Comparison of ENCODE assay signal across 18 cellular contexts in the genomic region with DNA sequence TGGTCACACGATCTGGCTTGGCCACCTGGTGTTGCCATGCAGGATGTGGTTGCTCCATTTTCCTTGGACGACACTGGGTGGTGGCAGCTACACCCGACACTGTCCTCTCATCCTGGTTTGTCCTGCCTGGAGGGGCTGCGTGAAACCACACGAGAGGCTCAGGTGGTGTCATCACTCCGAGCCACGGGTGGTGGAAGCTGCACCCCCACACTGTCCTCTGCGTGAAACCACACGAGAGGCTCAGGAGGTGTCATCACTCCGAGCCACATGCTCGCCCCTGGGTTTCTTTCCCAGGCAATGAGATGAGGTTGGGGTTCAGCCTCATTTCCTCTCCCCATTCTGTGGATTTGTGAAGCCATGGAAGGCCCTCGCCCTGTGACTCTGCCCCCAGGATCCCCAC. TPM values are rescaled to one million over a fixed set of nuclear protein-coding genes. Genes with fewer than 3 reads are reported as not detected.
DNase-seq lines count a peak whose midpoint lies in the region; ATAC-seq, FAIRE-seq and TF ChIP-seq lines count a peak whose summit lies in the region.
"Had no signal": no experiment of that assay in that cellular context is flagged by ENCODE, and none has a peak within 500 bp of the region (broad histone marks: within the 10 kb centered on the region; RNA-seq: fewer than 3 reads in every experiment).

No MANE protein-coding gene starts in this region.

- peak overlapping the region in 3 of 11 experiments; percentile 17 to 57 (median 30); a peak in 3 of 22 replicates for H3K27ac ChIP-seq in BLaER1 treated with 17β-estradiol and CSF1 and Interleukin-3, amounts not matched to agents 10 nM and 100 nM
- no peak overlapping the region for H3K27ac ChIP-seq in H1 (ENCODE audit: low read depth, low read length)
- H3K27ac ChIP-seq in neuronal stem cell (replicated peaks; ENCODE audit: low read length): no peak overlapping the region

- no peak overlapping the region for H2AK5ac ChIP-seq in H1 (ENCODE audit: low read depth, low read length)
- H2AK5ac ChIP-seq in neuronal stem cell (ENCODE audit: low read depth, low read length): no peak overlapping the region

- peak overlapping the region in 9 of 11 experiments; percentile 45 to 88 (median 79); a peak in 17 of 22 replicates for H3K4me2 ChIP-seq in BLaER1 treated with 17β-estradiol and CSF1 and Interleukin-3, amounts not matched to agents 10 nM and 100 nM
- H3K4me2 ChIP-seq in H1 (ENCODE audit: insufficient read depth in 1 of 2, low read depth in 2 of 2, low read length in 2 of 2) (no peak overlapping the region), neuronal stem cell (ENCODE audit: insufficient read depth, low read length, poor library complexity, severe bottlenecking) (no peak overlapping the region)

- H3K36me3 ChIP-seq in BLaER1 treated with 17β-estradiol and CSF1 and Interleukin-3, amounts not matched to agents 10 nM and 100 nM: peaks cover 19 to 34% (median 25%) of the 10 kb centered on the region in 11 experiments
- H3K36me3 ChIP-seq in H1 (ENCODE audit: control insufficient read depth in 2 of 4, insufficient read depth in 4 of 4, low read length in 3 of 4) (peaks cover 0 to 25% (median 16%) of the 10 kb centered on the region in 4 experiments; a peak in 5 of 8 replicates), neuronal stem cell (replicated peaks in 1 of 2; ENCODE audit: control insufficient read depth in 2 of 2, insufficient read depth in 2 of 2, low read length in 2 of 2) (peaks cover 31 to 35% of the 10 kb centered on the region in 2 donors)

- peak overlapping the region in 1 of 11 experiments; percentile 42; a peak in 1 of 22 replicates for H3K9ac ChIP-seq in BLaER1 treated with 17β-estradiol and CSF1 and Interleukin-3, amounts not matched to agents 10 nM and 100 nM
- no peak overlapping the region for H3K9ac ChIP-seq in H1 (replicated peaks in 1 of 4; ENCODE audit: extremely low read depth in 1 of 4, low read depth in 3 of 4, low read length in 3 of 4)
- H3K9ac ChIP-seq in neuronal stem cell (ENCODE audit: low read depth, low read length, poor library complexity): peak overlapping the region; percentile 54

- no peak overlapping the region for H2BK20ac ChIP-seq in H1 (ENCODE audit: low read length)

- TF ChIP-seq EP300 in H1 (IDR thresholded peaks at IDR 0.05; ENCODE audit: borderline replicate concordance in 1 of 2, low read depth in 2 of 2, low read length in 2 of 2): no peak

- CTCF ChIA-PET in H1 (lab: Charles Lee; ENCODE audit: partially characterized antibody): interaction anchor here (0.9 to 3.5 kb wide), 4 partner anchors 24 to 53 kb away, joined by 3 to 20 read pairs (median 9); no protein-coding TSS in a partner anchor

- no peak overlapping the region for H3K23ac ChIP-seq in H1 (ENCODE audit: insufficient read length)
- H3K23ac ChIP-seq in neuronal stem cell (ENCODE audit: low read depth, low read length, poor library complexity): no peak overlapping the region

- no peak overlapping the region for H3K14ac ChIP-seq in H1 (ENCODE audit: insufficient read length)
- H3K14ac ChIP-seq in neuronal stem cell (ENCODE audit: low read length): no peak overlapping the region

- no peak overlapping the region for H3K56ac ChIP-seq in H1 (replicated peaks; ENCODE audit: insufficient read length, low read depth, low read length)

- POLR2A ChIA-PET in H1 (lab: Charles Lee; ENCODE audit: partially characterized antibody): interaction anchor here (1.4 kb wide), 1 partner anchor 14 kb away, joined by 5 read pairs; no protein-coding TSS in a partner anchor

- TF ChIP-seq CTCF in H1 (IDR thresholded peaks at IDR 0.05; ENCODE audit: control extremely low read depth in 1 of 3, insufficient read depth in 1 of 3, low read depth in 1 of 3, low read length in 3 of 3): no peak

- H3K79me2 ChIP-seq in H1 (ENCODE audit: control insufficient read depth in 1 of 2, insufficient read depth in 2 of 2, low read length in 2 of 2): no peaks in the 10 kb centered on the region

- 93% methylated on average over 11 of the region's 12 CpGs; no CpG with 5 or more reads in 1 of the 2 experiments for WGBS in H1 (ENCODE audit: extremely low coverage in 1 of 2, insufficient coverage in 1 of 2, insufficient read length in 1 of 2, insufficient replicate concordance in 2 of 2, low coverage in 1 of 2, low lambda C conversion rate in 2 of 2, missing lambda C conversion rate in 1 of 2), 2 experiments
- no CpG with 5 or more reads among the region's 12 CpGs for WGBS in neuronal stem cell (ENCODE audit: extremely low coverage in 2 of 2, insufficient read length in 2 of 2, insufficient replicate concordance in 1 of 2), 2 donors

- H2BK12ac ChIP-seq in H1 (ENCODE audit: low read depth, low read length) (0 out of 2 replicates have a peak overlapping the region, but pooled peaks have one; percentile 39), neuronal stem cell (ENCODE audit: low read length) (no peak overlapping the region)

- H3K18ac ChIP-seq in H1 (ENCODE audit: extremely low read depth, low read length) (no peak overlapping the region; the same call in 1 of the 2 replicates), neuronal stem cell (ENCODE audit: low read length) (no peak overlapping the region)

- H3K9me3 ChIP-seq in BLaER1 treated with 17β-estradiol and CSF1 and Interleukin-3, amounts not matched to agents 10 nM and 100 nM (replicated peaks in 1 of 11): peaks cover 9 to 23% (median 11%) of the 10 kb centered on the region in 11 experiments
- H3K9me3 ChIP-seq in H1 (ENCODE audit: insufficient read depth in 2 of 2, low read depth in 1 of 2, low read length in 1 of 2) (peaks cover 0 to 3% of the 10 kb centered on the region in 2 experiments; a peak in 1 of 4 replicates), neuronal stem cell (replicated peaks in 1 of 2; ENCODE audit: control insufficient read depth in 2 of 2, insufficient read depth in 1 of 2, low read depth in 1 of 2, low read length in 2 of 2) (peaks cover 5 to 7% of the 10 kb centered on the region in 2 donors)

- H3K4me1 ChIP-seq in BLaER1 treated with 17β-estradiol and CSF1 and Interleukin-3, amounts not matched to agents 10 nM and 100 nM: peaks cover 26 to 73% (median 56%) of the 10 kb centered on the region in 10 experiments
- H3K4me1 ChIP-seq in H1 (replicated peaks in 1 of 4; ENCODE audit: control insufficient read depth in 3 of 4, insufficient read depth in 4 of 4, low read length in 3 of 4) (no peaks in the 10 kb centered on the region), neuronal stem cell (ENCODE audit: control insufficient read depth in 2 of 2, insufficient read depth in 1 of 2, low read depth in 1 of 2, low read length in 2 of 2) (peaks cover 0 to 3% of the 10 kb centered on the region in 2 donors)

- TF ChIP-seq POLR2A in H1 (IDR thresholded peaks at IDR 0.05; ENCODE audit: control extremely low read depth in 1 of 2, low read depth in 2 of 2, low read length in 2 of 2): no peak

- no peak overlapping the region for H2BK5ac ChIP-seq in H1 (ENCODE audit: low read depth, low read length)
- H2BK5ac ChIP-seq in neuronal stem cell (ENCODE audit: low read length): no peak overlapping the region

- DNase-seq in H1 (ENCODE audit: low read depth in 1 of 2, low spot score in 2 of 2) (no peak), neuronal stem cell (ENCODE audit: low spot score) (no peak), left cardiac atrium (no peak), NCI-H1436 treated with DMSO at 0.1 percent for 48 hours (lab: John Stamatoyannopoulos, UW) (no peak), G401 (ENCODE audit: low spot score) (no peak)
- DNase-seq: CD4-positive, alpha-beta T cell; CD8-positive, alpha-beta memory T cell; DMS 273 treated with DMSO at 0.1 percent for 48 hours; DMS79; EL; GF-D8; GOT3; H7; HCEC 1CT had no signal

- no peak overlapping the region for H2BK15ac ChIP-seq in H1 (ENCODE audit: low read length)
- no peak overlapping the region for H2BK15ac ChIP-seq in neuronal stem cell (ENCODE audit: low read length)

- no peak for FAIRE-seq in H1 (lab: Jason Lieb, UNC)
- FAIRE-seq: D721Med, GM12891, GM18507 had no signal

- no peak overlapping the region for H2AFZ ChIP-seq in H1 (ENCODE audit: low read length)
- no peak overlapping the region for H2AFZ ChIP-seq in neuronal stem cell (ENCODE audit: low read length)

- peaks cover 0 to 57% (median 7%) of the 10 kb centered on the region in 11 experiments; a peak in 9 of 22 replicates for H4K20me1 ChIP-seq in BLaER1 treated with 17β-estradiol and CSF1 and Interleukin-3, amounts not matched to agents 10 nM and 100 nM
- H4K20me1 ChIP-seq in H1 (replicated peaks in 1 of 2; ENCODE audit: control insufficient read depth in 1 of 2, insufficient read depth in 2 of 2, low read length in 2 of 2): peaks cover 0 to 10% of the 10 kb centered on the region in 2 experiments

- ATAC-seq in left cardiac atrium: no peak

- peaks cover 16 to 57% (median 34%) of the 10 kb centered on the region in 11 experiments for H3K27me3 ChIP-seq in BLaER1 treated with 17β-estradiol and CSF1 and Interleukin-3, amounts not matched to agents 10 nM and 100 nM
- no peaks in the 10 kb centered on the region for H3K27me3 ChIP-seq in H1 (replicated peaks in 1 of 4; ENCODE audit: control insufficient read depth in 3 of 4, extremely low read depth in 1 of 4, insufficient read depth in 3 of 4, low read length in 3 of 4)
- H3K27me3 ChIP-seq in neuronal stem cell (ENCODE audit: control insufficient read depth in 3 of 3, insufficient read depth in 3 of 3, low read depth in 1 of 3, low read length in 3 of 3): no peaks in the 10 kb centered on the region

- TF ChIP-seq RAD21 in H1 (IDR thresholded peaks at IDR 0.05 in 1 of 2, conservative IDR thresholded peaks at IDR 0.05 in 1 of 2; ENCODE audit: low read depth in 2 of 2, low read length in 2 of 2): no peak

- in situ Hi-C loops in G401 (cut with HindIII; ENCODE audit: low sequenced_read_pairs): no loop called here

- H3K79me1 ChIP-seq in H1 (ENCODE audit: low read depth, low read length) (no peaks in the 10 kb centered on the region), neuronal stem cell (ENCODE audit: low read depth, low read length) (peaks cover 7% of the 10 kb centered on the region)

- no peak overlapping the region for H3K4me3 ChIP-seq in BLaER1 treated with 17β-estradiol and CSF1 and Interleukin-3, amounts not matched to agents 10 nM and 100 nM
- no peak overlapping the region for H3K4me3 ChIP-seq in H1 (ENCODE audit: extremely low read depth in 1 of 4, insufficient read depth in 2 of 4, low read depth in 3 of 4, low read length in 4 of 4)
- H3K4me3 ChIP-seq in neuronal stem cell (ENCODE audit: low read length in 2 of 2): no peak overlapping the region

- no peak overlapping the region for H4K5ac ChIP-seq in H1 (ENCODE audit: insufficient read length, low read depth, low read length)

- no peak overlapping the region for H4K8ac ChIP-seq in H1 (ENCODE audit: extremely low read depth, insufficient read depth, low read length)
- no peak overlapping the region for H4K8ac ChIP-seq in neuronal stem cell (ENCODE audit: low read depth, low read length)

- H2BK120ac ChIP-seq in H1 (replicated peaks; ENCODE audit: low read depth, low read length): no peak overlapping the region
- H2BK120ac ChIP-seq in neuronal stem cell (ENCODE audit: low read depth, low read length): no peak overlapping the region

- H4K91ac ChIP-seq in H1 (replicated peaks; ENCODE audit: insufficient read length, low read length): no peak overlapping the region
- no peak overlapping the region for H4K91ac ChIP-seq in neuronal stem cell (ENCODE audit: low read depth, low read length, poor library complexity)

- peaks cover 6% of the 10 kb centered on the region; the same call in 1 of the 2 replicates for H3K23me2 ChIP-seq in H1 (ENCODE audit: low read depth, low read length)

- H3K4ac ChIP-seq in H1 (replicated peaks; ENCODE audit: insufficient read length, low read depth, low read length) (no peak overlapping the region), neuronal stem cell (ENCODE audit: low read length) (no peak overlapping the region)

- intact Hi-C loops in left cardiac atrium (cut with DNase I): no loop called here

RNA-seq across cellular contexts. Expression of gene WFS1, which starts 34.3 kb away (rescaled TPM):
- 29.1 and 34.0 TPM in 2 replicates for total RNA-seq in H1 (2021; fragmentation: NEBNext Ultra II Directional; extraction: Animal tissue kit (Norgen Biotek cat#: 25700))
- polyA plus RNA-seq in H1 (2011; rRNA removed): 43.1 and 55.7 TPM in 2 replicates
- 24.1 TPM for polyA plus RNA-seq in H1 (2011; cell fraction: cytosol; rRNA removed)
- polyA plus RNA-seq in H1 (2011; cell fraction: nucleus; rRNA removed): 61.1 TPM
- 24.6 to 36.6 TPM (median 30.1 TPM) in 4 replicates for polyA plus RNA-seq in H1 (2012, experiment 1 of 2)
- 30.5 TPM for polyA plus RNA-seq in H1 (2012, experiment 2 of 2)
- polyA plus RNA-seq in H1 (2013, experiment 1 of 2): 46.0 TPM
- polyA plus RNA-seq in H1 (2013, experiment 2 of 2): 45.6 TPM
- polyA minus RNA-seq in H1 (2011; rRNA and poly(A)+ RNA removed): 30.6 and 54.0 TPM in 2 replicates
- polyA minus RNA-seq in H1 (2011; cell fraction: cytosol; rRNA and poly(A)+ RNA removed): 20.2 TPM
- 24.3 TPM for polyA minus RNA-seq in H1 (2011; cell fraction: nucleus; rRNA and poly(A)+ RNA removed)
- polyA plus RNA-seq in neuronal stem cell (2013, experiment 1 of 2): 16.3 TPM
- 16.4 TPM for polyA plus RNA-seq in neuronal stem cell (2013, experiment 2 of 2)
- total RNA-seq in left cardiac atrium: 10 to 100 TPM; 66.0 to 68.0 TPM
- total RNA-seq in G401 (2014; rRNA removed; shearing (Covaris generic)): 8.2 and 9.3 TPM in 2 replicates

Comparison
In these comparisons a context has a peak if more than half of its experiments do, and no peak if none do; other contexts are left out.
1. H3K4me2 ChIP-seq: peak in BLaER1 treated with 17β-estradiol and CSF1 and Interleukin-3, amounts not matched to agents 10 nM and 100 nM (9 of 11); none in H1 (0 of 2) and neuronal stem cell (single experiment).